Comparison of ENCODE assay signal across 24 cellular contexts in the genomic region with DNA sequence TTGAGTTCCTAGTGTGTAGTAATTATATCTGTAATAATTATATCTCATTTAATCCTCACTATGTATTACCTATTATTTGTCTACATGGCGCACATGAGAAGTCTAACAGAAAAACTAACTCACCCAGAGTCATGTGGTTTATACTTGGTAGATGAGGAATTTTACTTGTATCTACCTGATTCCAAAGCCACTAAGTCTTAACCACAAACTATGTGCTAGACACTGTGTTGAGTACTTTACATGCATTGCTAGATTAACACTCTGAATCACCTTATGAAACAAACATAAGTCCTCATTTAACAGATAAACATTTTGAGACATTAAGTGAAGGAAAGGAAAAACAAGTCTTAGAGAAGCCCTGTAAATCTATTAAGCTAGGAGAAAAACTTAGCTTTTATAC.
"Had no signal": no experiment of that assay in that cellular context is flagged by ENCODE, and none has a peak within 500 bp of the region (broad histone marks: within the 10 kb centered on the region; RNA-seq: fewer than 3 reads in every experiment).

No MANE protein-coding gene starts in this region.

- DNase-seq: activated CD4-positive, alpha-beta T cell treated with anti-CD3 and anti-CD28 coated beads for 36 hours; activated CD4-positive, alpha-beta T cell treated with anti-CD3 and anti-CD28 coated beads, Interleukin-2, amount 10 ng/mL, durations not matched to agents 7 days and 5 days; activated CD4-positive, alpha-beta T cell treated with anti-CD3 and anti-CD28 coated beads, Interleukin-2, amount 50 U/mL, for 48 hours; activated CD8-positive, alpha-beta T cell treated with anti-CD3 and anti-CD28 coated beads, Interleukin-2, amount 10 ng/mL, durations not matched to agents 7 days and 5 days; activated gamma-delta T cell; activated naive CD4-positive, alpha-beta T cell treated with Interleukin-2 at 50 U/mL for 16 hours; activated naive CD8-positive, alpha-beta T cell treated with anti-CD3 and anti-CD28 coated beads, Interleukin-2, amount 10 ng/mL, durations not matched to agents 7 days and 5 days; activated T-cell treated with anti-CD3 and anti-CD28 coated beads, Interleukin-2, amount 50 U/mL, for 24 hours; amygdala; central memory CD4-positive, alpha-beta T cell; Kasumi-1; KG1; NCI-H1105; NCI-H1436; NCI-H1694 treated with DMSO at 0.1 percent for 48 hours; NCI-H2029; NCI-H345; NCI-H524 treated with DMSO at 0.1 percent for 48 hours; SHP77; SJCRH30 had no signal

- H3K4me3 ChIP-seq: ascending aorta, SJCRH30, SK-N-MC had no signal

- H3K4me1 ChIP-seq: ascending aorta, SJCRH30 had no signal

- H3K9me3 ChIP-seq: ascending aorta had no signal

- H3K27me3 ChIP-seq: ascending aorta, SJCRH30 had no signal

- ATAC-seq: activated CD4-positive, alpha-beta T cell treated with anti-CD3 and anti-CD28 coated beads for 36 hours; activated CD4-positive, CD25-positive, alpha-beta regulatory T cell treated with anti-CD3 and anti-CD28 coated beads, Interleukin-2, amount 50 U/mL, for 24 hours; activated CD8-positive, alpha-beta T cell treated with anti-CD3 and anti-CD28 coated beads, Interleukin-2, amount 10 ng/mL, durations not matched to agents 7 days and 5 days; Panc1 had no signal

- H3K27ac ChIP-seq: ascending aorta, SJCRH30, SK-N-MC had no signal

- H3K36me3 ChIP-seq: ascending aorta, SJCRH30 had no signal
